In the genomic region with DNA sequence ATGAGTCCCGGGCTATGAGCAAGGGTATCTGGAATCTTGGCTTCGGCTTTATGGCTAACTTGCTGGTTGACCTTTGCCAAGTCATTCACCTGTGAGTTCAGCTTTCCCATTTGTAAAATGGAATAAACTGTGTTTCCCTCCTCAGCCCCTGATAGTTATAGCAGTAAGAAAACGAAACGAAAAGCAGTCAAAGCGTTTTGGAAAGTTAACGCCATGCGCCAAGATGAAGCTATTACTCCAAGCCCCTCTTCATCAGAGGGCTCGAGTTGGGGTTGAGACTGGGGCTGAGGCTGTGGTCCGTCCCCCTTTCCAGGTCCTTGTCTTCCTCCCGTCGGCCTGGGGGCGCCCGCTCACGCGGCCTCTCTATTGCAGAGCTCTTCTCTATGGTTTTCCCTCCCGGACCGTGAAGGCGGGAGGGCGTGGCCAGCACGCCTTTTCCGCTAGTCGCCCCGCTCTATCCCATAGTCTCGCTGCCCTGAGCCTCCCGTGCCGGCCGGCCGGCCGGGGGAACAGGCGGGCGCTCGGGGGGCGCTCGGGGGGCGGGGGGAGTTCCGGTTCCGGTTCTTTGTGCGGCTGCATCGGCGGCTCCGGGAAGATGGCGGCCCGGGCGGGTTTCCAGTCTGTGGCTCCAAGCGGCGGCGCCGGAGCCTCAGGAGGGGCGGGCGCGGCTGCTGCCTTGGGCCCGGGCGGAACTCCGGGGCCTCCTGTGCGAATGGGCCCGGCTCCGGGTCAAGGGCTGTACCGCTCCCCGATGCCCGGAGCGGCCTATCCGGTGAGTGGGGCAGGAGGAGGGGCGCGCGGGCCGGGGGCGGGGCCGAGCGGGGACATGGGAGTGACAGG, we compare ENCODE assay signal across 8 cellular contexts. TPM values are rescaled to one million over a fixed set of nuclear protein-coding genes. Genes with fewer than 3 reads are reported as not detected.
DNase-seq lines count a peak whose midpoint lies in the region; ATAC-seq and TF ChIP-seq lines count a peak whose summit lies in the region.

A gene (plus strand): TSS at position 568 of the 840 bp plus-strand sequence. CDS start 28 bp downstream, at position 596.

- peak within 1 kb of the TSS; percentile 89 for H3K4me3 ChIP-seq in OCI-LY7 (ENCODE audit: low read depth, low read length, poor library complexity, severe bottlenecking)

- BruUV-seq in OCI-LY7 (replicated peaks; lab: Mats Ljungman, UMichigan), result TSS peak; percentile 99

- no peaks in the 10 kb centered on the region for H3K9me3 ChIP-seq in OCI-LY7 (ENCODE audit: low read length)

- peaks cover 38% of the 10 kb centered on the region for H3K4me1 ChIP-seq in OCI-LY7 (ENCODE audit: insufficient read depth, low read length, poor library complexity, severe bottlenecking)

- H3K36me3 ChIP-seq in OCI-LY7 (ENCODE audit: insufficient read depth, low read length), result peaks cover 37% of the 10 kb centered on the region

- CTCF ChIA-PET in OCI-LY7 (lab: Charles Lee; ENCODE audit: unreplicated experiment), result interaction anchor here (0.6 to 2.6 kb wide), 8 partner anchors 10 to 788 kb away, joined by 3 to 35 read pairs (median 4); a partner anchor contains a TSS

- no peaks in the 10 kb centered on the region for H3K9me2 ChIP-seq in OCI-LY7 (ENCODE audit: insufficient read depth, low read length)

- H3K4me2 ChIP-seq in OCI-LY7 (ENCODE audit: low read length), result peak within 1 kb of the TSS; percentile 93

- H4K20me1 ChIP-seq in OCI-LY7 (ENCODE audit: insufficient read depth, low read length), result 0 out of 2 replicates have a peak, but pooled peaks cover 3% of the 10 kb centered on the region

- POLR2A ChIA-PET in OCI-LY7 (lab: Charles Lee), result interaction anchor here (0.6 to 6.0 kb wide), 21 partner anchors 14 to 1065 kb away, joined by 3 to 62 read pairs (median 4); a partner anchor contains a TSS

- H3K27ac ChIP-seq in OCI-LY7 (ENCODE audit: low read depth, low read length, poor library complexity, severe bottlenecking) (peak within 1 kb of the TSS; percentile 83), epithelial cell of prostate (peak within 1 kb of the TSS; percentile 100)

- H3K79me2 ChIP-seq in OCI-LY7 (ENCODE audit: insufficient read depth, low read depth, low read length), result peaks cover 16% of the 10 kb centered on the region; the same call in 1 of the 2 replicates

- peak; percentile 81 for ATAC-seq in GM21423 (IDR thresholded peaks at IDR 0.05; ENCODE audit: unreplicated experiment)

- peak; percentile 85 for TF ChIP-seq CTCF in OCI-LY7 (conservative IDR thresholded peaks at IDR 0.05; ENCODE audit: low read length)

- peak within 1 kb of the TSS; percentile 96 for H2AFZ ChIP-seq in OCI-LY7 (ENCODE audit: low read length)

- DNase-seq in D341Med (ENCODE audit: low spot score) (peak; percentile 97), HuH-7 (ENCODE audit: low spot score) (peak; percentile 95), OCI-LY7 (ENCODE audit: low spot score) (peak; percentile 96), activated T-cell treated with anti-CD3 and anti-CD28 coated beads for 24 hours (ENCODE audit: low read depth) (peak; percentile 84), epithelial cell of prostate (ENCODE audit: low read depth, low spot score) (no peak), mucosa of gallbladder (ENCODE audit: low spot score) (peak; percentile 90)
- peak; percentile 64 to 80 for DNase-seq in stimulated activated CD8-positive, alpha-beta memory T cell treated with anti-CD3 and anti-CD28 coated beads, Interleukin-4, amount 100 ng/mL, for 4 hours (ENCODE audit: low read depth in 2 of 2, low spot score in 1 of 2)

- intact Hi-C loops in OCI-LY7 (cut with micrococcal nuclease; ENCODE audit: unreplicated experiment), result loop anchor here (1.0 kb wide), 3 partner anchors 26 to 315 kb away; a partner anchor contains a TSS

RNA-seq across cellular contexts. Expression of the gene that starts here (rescaled TPM):
- total RNA-seq in OCI-LY7 (2014; rRNA removed; shearing (Covaris generic)), result 117 and 134 TPM in 2 replicates
- total RNA-seq in OCI-LY7 (2022), result 92.8 and 109 TPM in 2 replicates
- total RNA-seq in mucosa of gallbladder, result 49.5 TPM
